Comparison of ENCODE assay signal across 8 cellular contexts in genomic region chr9:83978992-83979811, GRCh38. TPM values are rescaled to one million over a fixed set of nuclear protein-coding genes. Genes with fewer than 3 reads are reported as not detected.
A peak's percentile ranks its signal among the peaks of the same experiment; 100 is the strongest.
DNase-seq lines count a peak whose midpoint lies in the region; ATAC-seq and TF ChIP-seq lines count a peak whose summit lies in the region.

No MANE protein-coding gene starts in this region.

- H3K4me1 ChIP-seq in iPS-20b (ENCODE audit: insufficient read depth, low read length) (peaks cover 11% of the 10 kb centered on the region; the same call in 1 of the 2 replicates), skeletal muscle satellite cell (ENCODE audit: control insufficient read depth, insufficient read depth, low read length) (peaks cover 20% of the 10 kb centered on the region)

- H3K4me3 ChIP-seq in WI38 (ENCODE audit: low read depth, low read length) (peak overlapping the region; percentile 75), iPS-20b (ENCODE audit: low read length) (peak overlapping the region; percentile 100), skeletal muscle satellite cell (ENCODE audit: low read length) (peak overlapping the region; percentile 96)

- peak; percentile 30 for DNase-seq in DMS79 treated with DMSO at 0.1 percent for 48 hours (lab: John Stamatoyannopoulos, UW)
- DNase-seq in HEK293T (ENCODE audit: extremely low spot score): peak; percentile 67
- peak; percentile 88 for DNase-seq in NCI-H2029 (lab: John Stamatoyannopoulos, UW)
- DNase-seq in T47D (ENCODE audit: low read depth in 1 of 2, low spot score in 1 of 2): peak; percentile 11 to 72

- H3K9ac ChIP-seq in iPS-20b (ENCODE audit: low read depth, low read length) (peak overlapping the region; percentile 100), skeletal muscle satellite cell (ENCODE audit: low read depth, low read length) (peak overlapping the region; percentile 100)

- H3K27me3 ChIP-seq in iPS-20b (ENCODE audit: insufficient read depth, low read length): no peaks in the 10 kb centered on the region
- no peaks in the 10 kb centered on the region for H3K27me3 ChIP-seq in skeletal muscle satellite cell (ENCODE audit: control insufficient read depth, insufficient read depth, low read length)

- in situ Hi-C loops in T47D (cut with HindIII; ENCODE audit: low pct_unique_long_range_greater_than_20kb, low sequenced_read_pairs): no loop called here

- H3K36me3 ChIP-seq in iPS-20b (ENCODE audit: insufficient read depth, low read depth, low read length) (peaks cover 56% of the 10 kb centered on the region), skeletal muscle satellite cell (ENCODE audit: insufficient read depth, low read length) (peaks cover 51% of the 10 kb centered on the region)

- TF ChIP-seq CTCF in WI38 (IDR thresholded peaks at IDR 0.05; ENCODE audit: low read depth, low read length): no peak

- CTCF ChIA-PET in HEK293T (lab: Yijun Ruan, JAX): no interaction called here

- ATAC-seq in GM18520 (IDR thresholded peaks at IDR 0.05; ENCODE audit: unreplicated experiment): no peak

- peak overlapping the region; percentile 87 for H3K4me2 ChIP-seq in skeletal muscle satellite cell (ENCODE audit: low read length)

- peak overlapping the region; percentile 100 for H3K27ac ChIP-seq in iPS-20b (ENCODE audit: low read length)

- no peaks in the 10 kb centered on the region for H3K9me3 ChIP-seq in iPS-20b (ENCODE audit: insufficient read depth, low read depth, low read length)
- H3K9me3 ChIP-seq in skeletal muscle satellite cell (replicated peaks; ENCODE audit: low read length): no peaks in the 10 kb centered on the region

- POLR2A ChIA-PET in HEK293T (lab: Yijun Ruan, JAX): interaction anchor here (0.8 to 2.7 kb wide), 6 partner anchors 12 to 88 kb away, joined by 3 to 34 read pairs (median 10); partner anchors contain the start of gene KIF27

TF ChIP-seq in HEK293T, 16 proteins besides CTCF, POLR2A, EP300 and RAD21:
- TF ChIP-seq FOXA1 (IDR thresholded peaks at IDR 0.05) (no peak), L3MBTL2 (conservative IDR thresholded peaks at IDR 0.05) (0 out of 2 replicates have a peak, but pooled peaks have one; percentile 31), SUZ12 (IDR thresholded peaks at IDR 0.05) (no peak), FOXM1 (IDR thresholded peaks at IDR 0.05; ENCODE audit: borderline replicate concordance) (no peak)
TF ChIP-seq in HEK293T: peak in this region for 1.

RNA-seq across cellular contexts. Expression of gene HNRNPK, which starts 0.8 kb away (rescaled TPM):
- 440 and 471 TPM in 2 replicates for total RNA-seq in skeletal muscle satellite cell (2012; rRNA removed)

RNA-seq across cellular contexts. Expression of gene RMI1, which starts 1.4 kb away (rescaled TPM):
- 9.4 and 11.4 TPM in 2 replicates for total RNA-seq in skeletal muscle satellite cell (2012; rRNA removed)

RNA-seq across cellular contexts. Expression of gene KIF27, which starts 58.0 kb away (rescaled TPM):
- total RNA-seq in skeletal muscle satellite cell (2012; rRNA removed): 2.5 and 2.6 TPM in 2 replicates

Comparison
In these comparisons a context has a peak if more than half of its experiments do, and no peak if none do; other contexts are left out.
1. DNase-seq: peak in every context shown above with its lines; median percentile 88 in NCI-H2029; 67 in HEK293T; 42 in T47D; 30 in DMS79 treated with DMSO at 0.1 percent for 48 hours.